8 cellular contexts compared by ENCODE assay signal in the genomic region with DNA sequence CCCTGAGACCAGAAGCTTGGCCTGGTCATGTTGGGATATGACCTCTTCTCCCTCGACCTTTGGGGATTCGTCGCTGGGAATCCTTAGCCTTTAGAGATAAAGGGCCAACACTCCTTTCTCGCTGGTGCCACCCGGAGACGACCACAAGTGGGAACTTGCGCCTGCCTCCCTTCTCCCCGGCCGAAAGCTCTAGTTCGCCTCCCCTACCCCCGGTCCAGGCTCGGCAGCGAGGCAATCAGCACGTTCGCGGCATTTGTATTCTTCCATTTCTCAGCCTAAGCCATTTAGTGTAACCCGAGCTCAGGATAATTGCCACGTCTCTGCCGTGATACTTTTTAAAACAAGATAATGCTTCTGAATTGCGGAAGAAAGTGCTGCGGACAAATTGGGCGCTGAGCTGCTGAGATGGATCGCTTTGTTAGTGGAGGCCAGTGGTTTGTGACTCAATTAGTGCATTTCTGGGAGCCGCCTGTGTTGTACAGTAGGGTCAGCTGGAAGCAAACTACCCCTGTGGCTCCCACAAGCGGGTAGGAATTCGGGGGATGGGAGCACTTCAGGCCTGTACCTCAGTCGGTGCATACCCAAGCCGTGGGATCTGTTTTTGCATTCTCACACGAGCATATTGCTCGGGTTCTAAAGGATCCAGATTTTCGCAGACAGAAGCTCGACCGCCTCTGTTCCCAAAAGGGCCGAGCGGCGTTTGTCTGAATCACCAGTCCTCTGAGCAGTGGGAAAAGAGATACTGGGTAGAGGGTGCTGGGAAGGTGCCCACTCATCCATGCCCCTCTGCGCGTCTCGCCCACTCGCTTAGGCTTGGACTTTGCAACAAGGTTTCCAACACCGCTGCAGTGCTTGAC. TPM values are rescaled to one million over a fixed set of nuclear protein-coding genes. Genes with fewer than 3 reads are reported as not detected.
DNase-seq lines count a peak whose midpoint lies in the region; ATAC-seq and TF ChIP-seq lines count a peak whose summit lies in the region.

No MANE protein-coding gene starts in this region.

- BruUV-seq in Panc1 (replicated peaks; lab: Mats Ljungman, UMichigan): no TSS peak

- peaks cover 58% of the 10 kb centered on the region for H3K4me1 Mint-ChIP-seq in activated T-cell treated with anti-CD3 and anti-CD28 coated beads, Interleukin-2, amount 50 U/mL, for 24 hours (ENCODE audit: low read depth)
- H3K4me1 Mint-ChIP-seq in glutamatergic neuron (ENCODE audit: low read depth, unreplicated experiment): peaks cover 55% of the 10 kb centered on the region
- H3K4me1 Mint-ChIP-seq in stimulated activated naive CD8-positive, alpha-beta T cell treated with anti-CD3 and anti-CD28 coated beads, Interleukin-15, amount 100 ng/mL, for 72 hours: peaks cover 71% of the 10 kb centered on the region

- H3K9me3 Mint-ChIP-seq in activated T-cell treated with anti-CD3 and anti-CD28 coated beads, Interleukin-2, amount 50 U/mL, for 24 hours: no peaks in the 10 kb centered on the region
- peaks cover 48% of the 10 kb centered on the region for H3K9me3 Mint-ChIP-seq in glutamatergic neuron (ENCODE audit: unreplicated experiment)
- no peaks in the 10 kb centered on the region for H3K9me3 Mint-ChIP-seq in stimulated activated naive CD8-positive, alpha-beta T cell treated with anti-CD3 and anti-CD28 coated beads, Interleukin-15, amount 100 ng/mL, for 72 hours

- H3K4me3 ChIP-seq in Panc1 (ENCODE audit: low read depth in 2 of 2, low read length in 2 of 2): peak overlapping the region; percentile 54 to 68

- in situ Hi-C loops in Panc1 (cut with HindIII; ENCODE audit: low pct_unique_long_range_greater_than_20kb, low sequenced_read_pairs): no loop called here

- CTCF ChIA-PET in Panc1 (lab: Charles Lee): interaction anchor here (0.6 kb wide), 1 partner anchor 734 kb away, joined by 3 read pairs; no protein-coding TSS in a partner anchor

- intact Hi-C loops in Panc1 (cut with micrococcal nuclease; ENCODE audit: unreplicated experiment): loop anchor here (10.0 kb wide), 1 partner anchor 369 kb away; no protein-coding TSS in a partner anchor

- H3K27me3 Mint-ChIP-seq in activated T-cell treated with anti-CD3 and anti-CD28 coated beads, Interleukin-2, amount 50 U/mL, for 24 hours: peaks cover 97% of the 10 kb centered on the region
- H3K27me3 Mint-ChIP-seq in glutamatergic neuron (ENCODE audit: unreplicated experiment): peaks cover 45% of the 10 kb centered on the region
- H3K27me3 Mint-ChIP-seq in stimulated activated naive CD8-positive, alpha-beta T cell treated with anti-CD3 and anti-CD28 coated beads, Interleukin-15, amount 100 ng/mL, for 72 hours: peaks cover 100% of the 10 kb centered on the region

- peak overlapping the region; percentile 86 for H3K27ac ChIP-seq in Panc1 (ENCODE audit: low read length)

- H3K36me3 ChIP-seq in Panc1 (ENCODE audit: control insufficient read depth, insufficient read depth, low read length): no peaks in the 10 kb centered on the region

- no peaks in the 10 kb centered on the region for H3K36me3 Mint-ChIP-seq in activated T-cell treated with anti-CD3 and anti-CD28 coated beads, Interleukin-2, amount 50 U/mL, for 24 hours (ENCODE audit: low read depth)
- H3K36me3 Mint-ChIP-seq in glutamatergic neuron (ENCODE audit: unreplicated experiment): no peaks in the 10 kb centered on the region

- peak overlapping the region; percentile 80 for H3K4me3 Mint-ChIP-seq in activated T-cell treated with anti-CD3 and anti-CD28 coated beads, Interleukin-2, amount 50 U/mL, for 24 hours
- H3K4me3 Mint-ChIP-seq in glutamatergic neuron (ENCODE audit: unreplicated experiment): peak overlapping the region; percentile 98
- peak overlapping the region; percentile 84 to 85 for H3K4me3 Mint-ChIP-seq in stimulated activated naive CD8-positive, alpha-beta T cell treated with anti-CD3 and anti-CD28 coated beads, Interleukin-15, amount 100 ng/mL, for 72 hours

- no peak for DNase-seq in activated T-cell treated with anti-CD3 and anti-CD28 coated beads, Interleukin-2, amount 50 U/mL, for 24 hours
- DNase-seq in activated T-cell treated with anti-CD3 and anti-CD28 coated beads for 4 hours: no peak
- DNase-seq in Panc1 (ENCODE audit: low read depth, low spot score): no peak
- peak; percentile 59 for DNase-seq in glutamatergic neuron
- no peak for DNase-seq in stimulated activated naive CD8-positive, alpha-beta T cell treated with anti-CD3 and anti-CD28 coated beads, Interleukin-15, amount 100 ng/mL, for 72 hours
- no peak for DNase-seq in DMS53 treated with DMSO at 0.1 percent for 48 hours (lab: John Stamatoyannopoulos, UW; ENCODE audit: unreplicated experiment)
- DNase-seq in omental fat pad (ENCODE audit: low spot score): no peak
- DNase-seq in midbrain (lab: John Stamatoyannopoulos, UW): no peak

- H3K4me1 ChIP-seq in Panc1 (ENCODE audit: control insufficient read depth, insufficient read depth, low read length): peaks cover 23% of the 10 kb centered on the region

- TF ChIP-seq CTCF in Panc1 (IDR thresholded peaks at IDR 0.05): no peak
- no peak for TF ChIP-seq CTCF in glutamatergic neuron (IDR thresholded peaks at IDR 0.05; ENCODE audit: partially characterized antibody, unreplicated experiment)
- TF ChIP-seq CTCF in omental fat pad (IDR thresholded peaks at IDR 0.05): no peak

- no peak overlapping the region for H3K27ac Mint-ChIP-seq in activated T-cell treated with anti-CD3 and anti-CD28 coated beads, Interleukin-2, amount 50 U/mL, for 24 hours
- peak overlapping the region; percentile 98 for H3K27ac Mint-ChIP-seq in glutamatergic neuron (ENCODE audit: unreplicated experiment)
- no peak overlapping the region for H3K27ac Mint-ChIP-seq in stimulated activated naive CD8-positive, alpha-beta T cell treated with anti-CD3 and anti-CD28 coated beads, Interleukin-15, amount 100 ng/mL, for 72 hours

- H3K9me3 ChIP-seq in Panc1 (ENCODE audit: control insufficient read depth, insufficient read depth, low read depth, low read length): no peaks in the 10 kb centered on the region

- ATAC-seq in Panc1: no peak
- no peak for ATAC-seq in stimulated activated naive CD8-positive, alpha-beta T cell treated with anti-CD3 and anti-CD28 coated beads, Interleukin-15, amount 100 ng/mL, for 72 hours
- ATAC-seq in omental fat pad (ENCODE audit: low FRiP score): no peak

- POLR2A ChIA-PET in Panc1 (lab: Charles Lee): interaction anchor here (1.1 kb wide), 1 partner anchor 104 kb away, joined by 4 read pairs; no protein-coding TSS in a partner anchor

- no peaks in the 10 kb centered on the region for H3K27me3 ChIP-seq in Panc1 (ENCODE audit: control insufficient read depth, insufficient read depth, low read length)

RNA-seq across cellular contexts. Expression of gene SIX1, which starts 6.8 kb away (rescaled TPM):
- total RNA-seq in Panc1 (2021; ENCODE audit: unreplicated experiment): 7.4 TPM
- polyA plus RNA-seq in Panc1 (2012; ENCODE audit: insufficient read length): 6.2 TPM
- 79.6 TPM for total RNA-seq in glutamatergic neuron (ENCODE audit: unreplicated experiment)
- 1 to 10 TPM in 3 of 4 donors, under 1 TPM in 1; 0.72 to 3.3 (median 1.0) TPM for total RNA-seq in omental fat pad
